26 cellular contexts compared by ENCODE assay signal in genomic region chr2:207064128-207064694, GRCh38.
DNase-seq lines count a peak whose midpoint lies in the region; ATAC-seq, FAIRE-seq and TF ChIP-seq lines count a peak whose summit lies in the region.
"Had no signal": no experiment of that assay in that cellular context is flagged by ENCODE, and none has a peak within 500 bp of the region (broad histone marks: within the 10 kb centered on the region; RNA-seq: fewer than 3 reads in every experiment).

No MANE protein-coding gene starts in this region.

- H2BK120ac ChIP-seq in mesenchymal stem cell (ENCODE audit: low read depth, low read length) = peak overlapping the region; percentile 21

- H3K27me3 ChIP-seq in liver (ENCODE audit: control insufficient read depth in 4 of 4, insufficient read depth in 4 of 4, low read length in 3 of 4) (no peaks in the 10 kb centered on the region), HepG2 (ENCODE audit: control insufficient read depth in 1 of 2, insufficient read depth in 2 of 2, low read length in 2 of 2) (no peaks in the 10 kb centered on the region), endothelial cell of umbilical vein (ENCODE audit: control insufficient read depth in 2 of 2, insufficient read depth in 2 of 2, low read length in 2 of 2) (no peaks in the 10 kb centered on the region), mesenchymal stem cell (ENCODE audit: control insufficient read depth in 1 of 2, insufficient read depth in 1 of 2, low read length in 2 of 2) (no peaks in the 10 kb centered on the region)
- H3K27me3 ChIP-seq: SJCRH30 had no signal

- H3K4me1 ChIP-seq in liver (ENCODE audit: control insufficient read depth in 4 of 4, insufficient read depth in 4 of 4, low read length in 3 of 4) (no peaks in the 10 kb centered on the region), HepG2 (ENCODE audit: insufficient read depth, low read length) (no peaks in the 10 kb centered on the region), endothelial cell of umbilical vein (ENCODE audit: control insufficient read depth, extremely low read depth, insufficient read depth, low read length) (peaks cover 32% of the 10 kb centered on the region), mesenchymal stem cell (ENCODE audit: control insufficient read depth, insufficient read depth, low read depth, low read length) (no peaks in the 10 kb centered on the region)

- in situ Hi-C loops in HepG2 (cut with HindIII; ENCODE audit: extremely low pct_ligation_motif_present, low pct_unique_long_range_greater_than_20kb) = no loop called here

- H3K9ac ChIP-seq in liver (ENCODE audit: low read depth in 1 of 2, low read length in 2 of 2) = no peak overlapping the region
- H3K9ac ChIP-seq in HepG2 (ENCODE audit: insufficient read depth, low read depth, low read length) = no peak overlapping the region
- no peak overlapping the region for H3K9ac ChIP-seq in endothelial cell of umbilical vein (replicated peaks; ENCODE audit: extremely low read depth, insufficient read depth, low read length)
- no peak overlapping the region for H3K9ac ChIP-seq in mesenchymal stem cell (ENCODE audit: low read length)

- no peak overlapping the region for H3K4ac ChIP-seq in mesenchymal stem cell (ENCODE audit: low read depth in 1 of 2, low read length in 2 of 2)

- no peak for ATAC-seq in HepG2

- DNase-seq in HepG2 (ENCODE audit: low spot score) (no peak), endothelial cell of umbilical vein (ENCODE audit: low read depth, low spot score) (peak; percentile 87), mesenchymal stem cell (no peak), AML-193 (lab: John Stamatoyannopoulos, UW) (no peak), epidermal melanocyte (ENCODE audit: insufficient read length, low spot score) (no peak), NCI-H2107 (lab: John Stamatoyannopoulos, UW) (no peak), GOT3 (lab: John Stamatoyannopoulos, UW) (no peak)
- DNase-seq: DMS53; GDM1; H9; HFFc6; Karpas-422; MV-4-11; NCI-H1105 treated with DMSO at 0.1 percent for 48 hours; NCI-H2029 treated with DMSO at 0.1 percent for 48 hours; NCI-H2171; NCI-H345; NCI-H524; NCI-H774; NK-92 treated with Interleukin-12 subunit alpha and Interleukin-12 subunit beta, amount 100 ng/mL, for 24 hours; SJCRH30 had no signal

- peak overlapping the region; percentile 14 to 50 for H3K18ac ChIP-seq in mesenchymal stem cell (ENCODE audit: low read depth in 1 of 2, low read length in 2 of 2)

- no peak overlapping the region for H2BK5ac ChIP-seq in mesenchymal stem cell (ENCODE audit: low read depth, low read length, poor library complexity, severe bottlenecking)

- TF ChIP-seq EP300 in HepG2 (IDR thresholded peaks at IDR 0.05; ENCODE audit: low read depth in 2 of 2, low read length in 2 of 2) = no peak
- no peak for TF ChIP-seq EP300 in HepG2 (CRISPR knock-in tag; IDR thresholded peaks at IDR 0.05; ENCODE audit: borderline replicate concordance)

- H2AK5ac ChIP-seq in mesenchymal stem cell (ENCODE audit: low read length, severe bottlenecking) = no peak overlapping the region

- WGBS in liver = 75% methylated on average over 11 of the region's 11 CpGs
- WGBS in HepG2 (ENCODE audit: low lambda C conversion rate) = 61% methylated on average over 11 of the region's 11 CpGs
- 89% methylated on average over 7 of the region's 11 CpGs for WGBS in mesenchymal stem cell

- no peak overlapping the region for H3K23ac ChIP-seq in mesenchymal stem cell (ENCODE audit: low read length in 2 of 2)

- H3K79me2 ChIP-seq in HepG2 (ENCODE audit: insufficient read depth, low read length) (no peaks in the 10 kb centered on the region), endothelial cell of umbilical vein (ENCODE audit: control insufficient read depth, insufficient read depth, low read length) (no peaks in the 10 kb centered on the region)

- H3K9me1 ChIP-seq in endothelial cell of umbilical vein (replicated peaks; ENCODE audit: control insufficient read depth, extremely low read depth, insufficient read depth, low read length) = no peaks in the 10 kb centered on the region

- TF ChIP-seq RAD21 in liver (IDR thresholded peaks at IDR 0.05) (no peak), HepG2 (CRISPR knock-in tag; IDR thresholded peaks at IDR 0.05) (no peak)

- no peak overlapping the region for H4K91ac ChIP-seq in mesenchymal stem cell (ENCODE audit: low read length)

- no peak overlapping the region for H4K8ac ChIP-seq in mesenchymal stem cell (ENCODE audit: low read length)

- H4K20me1 ChIP-seq in HepG2 (ENCODE audit: insufficient read depth, low read length) (no peaks in the 10 kb centered on the region), endothelial cell of umbilical vein (replicated peaks; ENCODE audit: control insufficient read depth, extremely low read depth, insufficient read depth, low read length) (no peaks in the 10 kb centered on the region)

- TF ChIP-seq CTCF in liver (IDR thresholded peaks at IDR 0.05; ENCODE audit: low read depth, low read length, missing input control) = no peak
- TF ChIP-seq CTCF in HepG2 (CRISPR knock-in tag; IDR thresholded peaks at IDR 0.05) = no peak
- no peak for TF ChIP-seq CTCF in endothelial cell of umbilical vein (IDR thresholded peaks at IDR 0.05; ENCODE audit: extremely low read depth in 1 of 2, insufficient read depth in 1 of 2, low read depth in 1 of 2, low read length in 2 of 2)

- POLR2A ChIA-PET in HepG2 (lab: Yijun Ruan, JAX) = no interaction called here
- POLR2A ChIA-PET in endothelial cell of umbilical vein (lab: Charles Lee) = no interaction called here

- H2AFZ ChIP-seq in HepG2 (ENCODE audit: low read length) = no peak overlapping the region
- H2AFZ ChIP-seq in endothelial cell of umbilical vein (ENCODE audit: low read depth, low read length) = peak overlapping the region; percentile 49
- H2AFZ ChIP-seq in mesenchymal stem cell (ENCODE audit: low read depth, low read length) = no peak overlapping the region

- TF ChIP-seq POLR2A in HepG2 (IDR thresholded peaks at IDR 0.05; ENCODE audit: insufficient read depth in 1 of 2, low read depth in 2 of 2, low read length in 2 of 2) (no peak), endothelial cell of umbilical vein (IDR thresholded peaks at IDR 0.05; ENCODE audit: low read depth, low read length) (no peak)

- CTCF ChIA-PET in HepG2 (lab: Yijun Ruan, JAX; ENCODE audit: low intra/inter-chr PET ratio, low total read pairs) (no interaction called here), endothelial cell of umbilical vein (lab: Charles Lee) (interaction anchor here (0.8 to 3.7 kb wide), 4 partner anchors 10 to 409 kb away, joined by 3 to 17 read pairs (median 3); no protein-coding TSS in a partner anchor)

- H3K79me1 ChIP-seq in mesenchymal stem cell (replicated peaks; ENCODE audit: low read length, poor library complexity, severe bottlenecking) = no peaks in the 10 kb centered on the region

- no peak overlapping the region for H3K4me3 ChIP-seq in liver (ENCODE audit: low read depth in 1 of 3, low read length in 3 of 3)
- no peak overlapping the region for H3K4me3 ChIP-seq in HepG2 (replicated peaks in 1 of 3; ENCODE audit: insufficient read depth in 1 of 3, low read depth in 2 of 3, low read length in 3 of 3)
- no peak overlapping the region for H3K4me3 ChIP-seq in endothelial cell of umbilical vein (replicated peaks in 1 of 3; ENCODE audit: insufficient read depth in 1 of 3, low read depth in 1 of 3, low read length in 3 of 3)
- H3K4me3 ChIP-seq in mesenchymal stem cell (ENCODE audit: insufficient read depth in 1 of 2, low read depth in 1 of 2, low read length in 2 of 2) = no peak overlapping the region
- H3K4me3 ChIP-seq: SJCRH30 had no signal

- no peak overlapping the region for H2BK15ac ChIP-seq in mesenchymal stem cell (ENCODE audit: low read depth, poor library complexity, severe bottlenecking)

- peak overlapping the region in 1 of 2 experiments; percentile 26 for H3K14ac ChIP-seq in mesenchymal stem cell (ENCODE audit: low read length in 2 of 2)

- H3K27ac ChIP-seq in liver (ENCODE audit: low read depth in 1 of 2, low read length in 2 of 2) = no peak overlapping the region
- no peak overlapping the region for H3K27ac ChIP-seq in HepG2 (ENCODE audit: extremely low read length, insufficient read depth, low read length)
- peak overlapping the region; percentile 42 for H3K27ac ChIP-seq in endothelial cell of umbilical vein (ENCODE audit: insufficient read depth, low read depth, low read length)
- no peak overlapping the region for H3K27ac ChIP-seq in mesenchymal stem cell (ENCODE audit: low read length, poor library complexity, severe bottlenecking)
- H3K27ac ChIP-seq: SJCRH30 had no signal

- peak overlapping the region; percentile 14 to 40 for H2BK12ac ChIP-seq in mesenchymal stem cell (ENCODE audit: low read length in 2 of 2)

- FAIRE-seq in HepG2 (lab: Jason Lieb, UNC) (no peak), endothelial cell of umbilical vein (lab: Jason Lieb, UNC) (peak; percentile 97)
- FAIRE-seq: A204.1, D721Med, GM18507, GM19239 had no signal

- H3K9me3 ChIP-seq in liver (ENCODE audit: control insufficient read depth in 4 of 4, low read length in 3 of 4) (no peaks in the 10 kb centered on the region), HepG2 (ENCODE audit: low read length) (no peaks in the 10 kb centered on the region), endothelial cell of umbilical vein (replicated peaks; ENCODE audit: control insufficient read depth, insufficient read depth, low read length) (no peaks in the 10 kb centered on the region), mesenchymal stem cell (ENCODE audit: control insufficient read depth, low read length) (no peaks in the 10 kb centered on the region)
- H3K9me3 ChIP-seq: SJCRH30 had no signal

- H3K4me2 ChIP-seq in HepG2 (ENCODE audit: low read depth, low read length) = no peak overlapping the region
- peak overlapping the region; percentile 12 for H3K4me2 ChIP-seq in endothelial cell of umbilical vein (ENCODE audit: insufficient read depth, low read length)
- no peak overlapping the region for H3K4me2 ChIP-seq in mesenchymal stem cell (ENCODE audit: low read length, poor library complexity, severe bottlenecking)

- intact Hi-C loops in HepG2 (cut with micrococcal nuclease; ENCODE audit: unreplicated experiment) (no loop called here), endothelial cell of umbilical vein (cut with micrococcal nuclease) (no loop called here)

- H3K36me3 ChIP-seq in liver (ENCODE audit: control insufficient read depth in 4 of 4, insufficient read depth in 3 of 4, low read depth in 1 of 4, low read length in 3 of 4) (no peaks in the 10 kb centered on the region), HepG2 (replicated peaks in 1 of 2; ENCODE audit: control insufficient read depth in 1 of 2, insufficient read depth in 2 of 2, low read length in 2 of 2) (no peaks in the 10 kb centered on the region), endothelial cell of umbilical vein (ENCODE audit: control insufficient read depth in 2 of 2, extremely low read depth in 1 of 2, insufficient read depth in 2 of 2, low read length in 2 of 2) (no peaks in the 10 kb centered on the region), mesenchymal stem cell (ENCODE audit: control insufficient read depth in 1 of 2, insufficient read depth in 2 of 2, low read depth in 1 of 2, low read length in 2 of 2) (no peaks in the 10 kb centered on the region)
- H3K36me3 ChIP-seq: SJCRH30 had no signal

- dilution Hi-C loops in endothelial cell of umbilical vein (cut with MboI; ENCODE audit: extremely low pct_ligation_motif_present, low sequenced_read_pairs) = no loop called here

- BruUV-seq in HepG2 (replicated peaks; lab: Mats Ljungman, UMichigan) (no TSS peak), endothelial cell of umbilical vein (replicated peaks; lab: Mats Ljungman, UMichigan) (no TSS peak)

TF ChIP-seq in endothelial cell of umbilical vein, 7 proteins besides CTCF, POLR2A, EP300 and RAD21 (continues in another document):
- TF ChIP-seq MYC (IDR thresholded peaks at IDR 0.05; ENCODE audit: low read depth, low read length) = no peak
